ENCODE assay signal across 8 cellular contexts in genomic region chr19:1045247-1045603, GRCh38. TPM values are rescaled to one million over a fixed set of nuclear protein-coding genes. Genes with fewer than 3 reads are reported as not detected.
A peak's percentile ranks its signal among the peaks of the same experiment; 100 is the strongest.
DNase-seq lines count a peak whose midpoint lies in the region; ATAC-seq, FAIRE-seq and TF ChIP-seq lines count a peak whose summit lies in the region.

No MANE protein-coding gene starts in this region.

- H3K9me3 ChIP-seq in kidney (ENCODE audit: control insufficient read depth in 1 of 2, low read length in 2 of 2), result no peaks in the 10 kb centered on the region

- no peak overlapping the region for H3K4me3 ChIP-seq in Jurkat, Clone E6-1 (ENCODE audit: low read length)
- H3K4me3 ChIP-seq in kidney (ENCODE audit: low read length in 2 of 2), result no peak overlapping the region

- ATAC-seq in HG02678 (IDR thresholded peaks at IDR 0.05; ENCODE audit: unreplicated experiment) (no peak), HG03439 (IDR thresholded peaks at IDR 0.05; ENCODE audit: unreplicated experiment) (no peak), HG03097 (IDR thresholded peaks at IDR 0.05; ENCODE audit: low FRiP score, unreplicated experiment) (no peak)

- H3K9ac ChIP-seq in kidney (ENCODE audit: low read length in 2 of 2), result no peak overlapping the region

- peak; percentile 86 for DNase-seq in Caki2 (ENCODE audit: low read depth)
- DNase-seq in Jurkat, Clone E6-1 (ENCODE audit: low read depth, low spot score), result peak; percentile 82
- DNase-seq in activated CD4-positive, alpha-beta T cell treated with anti-CD3 and anti-CD28 coated beads for 48 hours, result peak; percentile 93
- peak; percentile 76 for DNase-seq in kidney
- no peak for DNase-seq in KG1 (lab: John Stamatoyannopoulos, UW)

- no peaks in the 10 kb centered on the region for H3K36me3 ChIP-seq in kidney (ENCODE audit: control insufficient read depth in 1 of 2, insufficient read depth in 2 of 2, low read length in 2 of 2)

- peaks cover 7 to 13% of the 10 kb centered on the region in 2 donors for H3K4me1 ChIP-seq in kidney (ENCODE audit: control insufficient read depth in 1 of 2, insufficient read depth in 1 of 2, low read depth in 1 of 2, low read length in 2 of 2)

- TF ChIP-seq CTCF in kidney (IDR thresholded peaks at IDR 0.05; ENCODE audit: borderline replicate concordance, extremely low read depth, insufficient read depth), result no peak

- no peak for FAIRE-seq in kidney (lab: Jason Lieb, UNC)

- in situ Hi-C loops in Caki2 (cut with HindIII; ENCODE audit: low pct_unique_long_range_greater_than_20kb, low sequenced_read_pairs), result no loop called here

- no peak overlapping the region for H3K27ac ChIP-seq in kidney (ENCODE audit: low read depth in 2 of 2, low read length in 2 of 2)

- intact Hi-C loops in kidney (cut with DNase I), result no loop called here

RNA-seq across cellular contexts. Expression of gene ABCA7, which starts 5.3 kb away (rescaled TPM):
- 10.5 and 32.1 TPM in 2 replicates for total RNA-seq in Caki2 (2014; rRNA removed; shearing (Covaris generic); ENCODE audit: low replicate concordance)
- polyA plus RNA-seq in Jurkat, Clone E6-1 (2012; ENCODE audit: insufficient read depth, insufficient read length), result 34.4 TPM
- total RNA-seq in kidney, result 20.4 TPM
- 11.7 TPM for polyA plus RNA-seq in kidney (ENCODE audit: insufficient read depth, low read depth, low replicate concordance)

RNA-seq across cellular contexts. Expression of gene CNN2, which starts 18.8 kb away (rescaled TPM):
- total RNA-seq in Caki2 (2014; rRNA removed; shearing (Covaris generic); ENCODE audit: low replicate concordance), result 78.5 and 93.1 TPM in 2 replicates
- 130 TPM for polyA plus RNA-seq in Jurkat, Clone E6-1 (2012; ENCODE audit: insufficient read depth, insufficient read length)
- 131 TPM for total RNA-seq in kidney
- 64.1 TPM for polyA plus RNA-seq in kidney (ENCODE audit: insufficient read depth, low read depth, low replicate concordance)

RNA-seq across cellular contexts. Expression of gene ARHGAP45, which starts 21.7 kb away (rescaled TPM):
- 17.3 and 36.7 TPM in 2 replicates for total RNA-seq in Caki2 (2014; rRNA removed; shearing (Covaris generic); ENCODE audit: low replicate concordance)
- polyA plus RNA-seq in Jurkat, Clone E6-1 (2012; ENCODE audit: insufficient read depth, insufficient read length), result 81.3 TPM
- total RNA-seq in kidney, result 50.0 TPM
- 11.8 TPM for polyA plus RNA-seq in kidney (ENCODE audit: insufficient read depth, low read depth, low replicate concordance)

RNA-seq across cellular contexts. Expression of gene RNU6-2, which starts 23.9 kb away (rescaled TPM):
- total RNA-seq in Caki2 (2014; rRNA removed; shearing (Covaris generic); ENCODE audit: low replicate concordance), result not detected in 2 replicates
- polyA plus RNA-seq in Jurkat, Clone E6-1 (2012; ENCODE audit: insufficient read depth, insufficient read length), result not detected
- total RNA-seq in kidney, result not detected
- polyA plus RNA-seq in kidney (ENCODE audit: insufficient read depth, low read depth, low replicate concordance), result not detected

RNA-seq across cellular contexts. Expression of gene TMEM259, which starts 24.3 kb away (rescaled TPM):
- 61.5 and 120 TPM in 2 replicates for total RNA-seq in Caki2 (2014; rRNA removed; shearing (Covaris generic); ENCODE audit: low replicate concordance)
- 131 TPM for polyA plus RNA-seq in Jurkat, Clone E6-1 (2012; ENCODE audit: insufficient read depth, insufficient read length)
- total RNA-seq in kidney, result 180 TPM
- 129 TPM for polyA plus RNA-seq in kidney (ENCODE audit: insufficient read depth, low read depth, low replicate concordance)
